Comparison of ENCODE assay signal across 8 cellular contexts in genomic region chr1:175192111-175192629, GRCh38. TPM values are rescaled to one million over a fixed set of nuclear protein-coding genes. Genes with fewer than 3 reads are reported as not detected.
DNase-seq lines count a peak whose midpoint lies in the region; ATAC-seq and TF ChIP-seq lines count a peak whose summit lies in the region.

No MANE protein-coding gene starts in this region.

- in situ Hi-C loops in mammary epithelial cell (cut with MboI; ENCODE audit: low sequenced_read_pairs in 2 of 2): no loop called here

- peak overlapping the region; percentile 50 for H3K4me3 ChIP-seq in SJSA1
- H3K4me3 ChIP-seq in mammary epithelial cell (replicated peaks in 1 of 3; ENCODE audit: insufficient read depth in 1 of 3, low read depth in 2 of 3, low read length in 3 of 3): peak overlapping the region; percentile 71 to 92 (median 90)
- H3K4me3 ChIP-seq in kidney epithelial cell (ENCODE audit: low read depth, low read length): peak overlapping the region; percentile 62

- H3K4me3 Mint-ChIP-seq in CD4-positive, alpha-beta T cell: peak overlapping the region; percentile 97

- intact Hi-C loops in CD4-positive, alpha-beta T cell (cut with DNase I, micrococcal nuclease): loop anchor here (5.0 kb wide), 3 partner anchors 35 to 160 kb away; no protein-coding TSS in a partner anchor
- intact Hi-C loops in mammary epithelial cell (cut with micrococcal nuclease): loop anchor here (1.0 to 2.0 kb wide), 5 partner anchors 15 to 127 kb away; no protein-coding TSS in a partner anchor

- peak overlapping the region; percentile 97 for H3K27ac Mint-ChIP-seq in CD4-positive, alpha-beta T cell

- dilution Hi-C loops in mammary epithelial cell (cut with HindIII; ENCODE audit: low sequenced_read_pairs): no loop called here

- CTCF ChIA-PET in CD4-positive, alpha-beta T cell (lab: Charles Lee): interaction anchor here (0.7 to 1.0 kb wide), 2 partner anchors 11 to 40 kb away, joined by 3 to 4 read pairs; no protein-coding TSS in a partner anchor
- CTCF ChIA-PET in mammary epithelial cell (lab: Charles Lee; ENCODE audit: low non-redundant PET): interaction anchor here (1.0 kb wide), 1 partner anchor 40 kb away, joined by 3 read pairs; no protein-coding TSS in a partner anchor

- no peaks in the 10 kb centered on the region for H4K20me1 ChIP-seq in mammary epithelial cell (ENCODE audit: insufficient read depth, low read length)

- TSS peak; percentile 75 for BruUV-seq in mammary epithelial cell (replicated peaks; lab: Mats Ljungman, UMichigan)

- no peak for TF ChIP-seq CTCF in CD4-positive, alpha-beta T cell (IDR thresholded peaks at IDR 0.05)
- TF ChIP-seq CTCF in mammary epithelial cell (conservative IDR thresholded peaks at IDR 0.05 in 1 of 2, IDR thresholded peaks at IDR 0.05 in 1 of 2; ENCODE audit: extremely low read depth in 1 of 2, insufficient read depth in 1 of 2, low read depth in 1 of 2, low read length in 2 of 2) (no peak), kidney epithelial cell (IDR thresholded peaks at IDR 0.05; ENCODE audit: insufficient read depth, low read length, poor library complexity, severe bottlenecking) (no peak)

- peaks cover 56% of the 10 kb centered on the region for H3K4me1 Mint-ChIP-seq in CD4-positive, alpha-beta T cell (ENCODE audit: low read depth)

- peak; percentile 25 for ATAC-seq in CD4-positive, alpha-beta T cell (ENCODE audit: poor library complexity)
- ATAC-seq in HG02943 (IDR thresholded peaks at IDR 0.05; ENCODE audit: low read depth, unreplicated experiment) (peak; percentile 28), HG03378 (IDR thresholded peaks at IDR 0.05; ENCODE audit: unreplicated experiment) (no peak)

- peak overlapping the region; percentile 99 for H3K9ac ChIP-seq in mammary epithelial cell (ENCODE audit: insufficient read depth, low read length)

- H3K9me3 ChIP-seq in CD4-positive, alpha-beta T cell (ENCODE audit: control insufficient read depth, low read length): no peaks in the 10 kb centered on the region
- no peaks in the 10 kb centered on the region for H3K9me3 ChIP-seq in SJSA1 (replicated peaks)
- no peaks in the 10 kb centered on the region for H3K9me3 ChIP-seq in mammary epithelial cell (replicated peaks; ENCODE audit: insufficient read depth, low read length)

- no peaks in the 10 kb centered on the region for H3K27me3 Mint-ChIP-seq in CD4-positive, alpha-beta T cell

- no peaks in the 10 kb centered on the region for H3K9me3 Mint-ChIP-seq in CD4-positive, alpha-beta T cell

- H3K36me3 ChIP-seq in SJSA1: no peaks in the 10 kb centered on the region
- peaks cover 5% of the 10 kb centered on the region for H3K36me3 ChIP-seq in mammary epithelial cell (ENCODE audit: insufficient read depth, low read length)
- no peaks in the 10 kb centered on the region for H3K36me3 ChIP-seq in kidney epithelial cell (ENCODE audit: control insufficient read depth, insufficient read depth, low read length)

- H3K27ac ChIP-seq in CD4-positive, alpha-beta T cell (ENCODE audit: low read depth, low read length): peak overlapping the region; percentile 60
- peak overlapping the region; percentile 52 for H3K27ac ChIP-seq in SJSA1
- H3K27ac ChIP-seq in mammary epithelial cell (ENCODE audit: insufficient read depth, low read depth, low read length): peak overlapping the region; percentile 94

- peak overlapping the region; percentile 47 for H2AFZ ChIP-seq in mammary epithelial cell (ENCODE audit: low read depth, low read length)

- no peaks in the 10 kb centered on the region for H3K27me3 ChIP-seq in CD4-positive, alpha-beta T cell (ENCODE audit: control insufficient read depth, insufficient read depth, low read length)
- H3K27me3 ChIP-seq in SJSA1 (replicated peaks) (no peaks in the 10 kb centered on the region), mammary epithelial cell (ENCODE audit: insufficient read depth, low read length) (no peaks in the 10 kb centered on the region), kidney epithelial cell (ENCODE audit: control insufficient read depth, insufficient read depth, low read length) (no peaks in the 10 kb centered on the region)

- peak in 8 of 10 experiments; percentile 8 to 39 (median 12) for DNase-seq in CD4-positive, alpha-beta T cell
- DNase-seq in SJSA1 (ENCODE audit: low read depth in 1 of 2, low spot score in 2 of 2): peak in 1 of 2 experiments; percentile 48
- DNase-seq in mammary epithelial cell: peak; percentile 69
- no peak for DNase-seq in kidney epithelial cell (ENCODE audit: low read depth)
- peak; percentile 61 for DNase-seq in stimulated activated CD4-positive, alpha-beta T cell treated with anti-CD3 and anti-CD28 coated beads, Interleukin-15, amount 100 ng/mL, for 24 hours
- DNase-seq in 8988T: no peak

- peaks cover 53% of the 10 kb centered on the region for H3K79me2 ChIP-seq in mammary epithelial cell (ENCODE audit: insufficient read depth, low read length)

- peak overlapping the region; percentile 85 for H3K4me2 ChIP-seq in mammary epithelial cell (ENCODE audit: insufficient read depth, low read depth, low read length)

- H3K36me3 Mint-ChIP-seq in CD4-positive, alpha-beta T cell (ENCODE audit: low read depth): peaks cover 24% of the 10 kb centered on the region

- 3% methylated on average over 14 of the region's 17 CpGs for WGBS in mammary epithelial cell (ENCODE audit: low coverage, missing lambda C conversion rate)

- POLR2A ChIA-PET in CD4-positive, alpha-beta T cell (lab: Charles Lee): interaction anchor here (0.8 to 7.2 kb wide), 11 partner anchors 9 to 193 kb away, joined by 3 to 98 read pairs (median 6); partner anchors contain the start of genes CACYBP and MRPS14

- H3K4me1 ChIP-seq in SJSA1 (replicated peaks) (peaks cover 16% of the 10 kb centered on the region), mammary epithelial cell (ENCODE audit: insufficient read depth, low read length) (peaks cover 68% of the 10 kb centered on the region)

RNA-seq across cellular contexts. Expression of gene KIAA0040, which starts 0.4 kb away (rescaled TPM):
- total RNA-seq in CD4-positive, alpha-beta T cell: 10 to 100 TPM; 13.5 to 14.5 TPM
- total RNA-seq in SJSA1 (2014; rRNA removed; shearing (Covaris generic)): 4.0 and 14.5 TPM in 2 replicates
- 10 to 100 TPM; 34.3 to 75.0 TPM for total RNA-seq in mammary epithelial cell
- 87.6 TPM for polyA plus RNA-seq in mammary epithelial cell
- polyA minus RNA-seq in mammary epithelial cell: 83.3 TPM
- 9.7 and 15.7 TPM in 2 replicates for total RNA-seq in kidney epithelial cell

Comparison
In these comparisons a context has a peak if more than half of its experiments do, and no peak if none do; other contexts are left out.
1. DNase-seq: peak in CD4-positive, alpha-beta T cell (8 of 10), mammary epithelial cell (single experiment) and stimulated activated CD4-positive, alpha-beta T cell treated with anti-CD3 and anti-CD28 coated beads, Interleukin-15, amount 100 ng/mL, for 24 hours (single experiment); none in kidney epithelial cell (single experiment) and 8988T (single experiment).
2. Peak in every context shown above with its lines, with median percentiles within 50 percentile points of each other: H3K27ac ChIP-seq and H3K4me3 ChIP-seq.